ENCODE assay signal across 8 cellular contexts in genomic region chr14:70186826-70187483, GRCh38. TPM values are rescaled to one million over a fixed set of nuclear protein-coding genes. Genes with fewer than 3 reads are reported as not detected.
DNase-seq lines count a peak whose midpoint lies in the region; ATAC-seq and TF ChIP-seq lines count a peak whose summit lies in the region.

No MANE protein-coding gene starts in this region.

- H3K27me3 ChIP-seq in A673 (replicated peaks; ENCODE audit: insufficient read depth, low read depth, low read length, poor library complexity) (peaks cover 88% of the 10 kb centered on the region), iPS DF 6.9 (ENCODE audit: control insufficient read depth, insufficient read depth, low read length) (peaks cover 19% of the 10 kb centered on the region; the same call in 1 of the 2 replicates)

- no TSS peak for BruUV-seq in A673 (replicated peaks; lab: Mats Ljungman, UMichigan)

- POLR2A ChIA-PET in A673 (lab: Charles Lee; ENCODE audit: low non-redundant PET): no interaction called here

- H3K9me3 ChIP-seq in A673 (ENCODE audit: low read depth, low read length, poor library complexity, severe bottlenecking) (no peaks in the 10 kb centered on the region), iPS DF 6.9 (ENCODE audit: control insufficient read depth, insufficient read depth, low read length) (no peaks in the 10 kb centered on the region)

- H3K4me3 ChIP-seq in A673 (ENCODE audit: low read depth, low read length, poor library complexity, severe bottlenecking) (peak overlapping the region; percentile 34), iPS DF 6.9 (ENCODE audit: low read length) (peak overlapping the region; percentile 51; the same call in 1 of the 2 replicates)

- CTCF ChIA-PET in A673 (lab: Charles Lee): interaction anchor here (0.6 kb wide), 1 partner anchor 159 kb away, joined by 6 read pairs; no protein-coding TSS in a partner anchor

- peaks cover 36% of the 10 kb centered on the region for H3K4me1 Mint-ChIP-seq in stimulated activated naive CD8-positive, alpha-beta T cell treated with anti-CD3 and anti-CD28 coated beads, Interleukin-15, amount 100 ng/mL, for 72 hours

- H3K4me3 Mint-ChIP-seq in stimulated activated naive CD8-positive, alpha-beta T cell treated with anti-CD3 and anti-CD28 coated beads, Interleukin-15, amount 100 ng/mL, for 72 hours: peak overlapping the region; percentile 82 to 84

- peak; percentile 11 for DNase-seq in A673 (ENCODE audit: low spot score)
- DNase-seq in activated CD8-positive, alpha-beta memory T cell treated with anti-CD3 and anti-CD28 coated beads, Interleukin-2, amount 50 U/mL, for 48 hours: peak; percentile 54
- DNase-seq in iPS DF 6.9 (ENCODE audit: low read depth, low spot score): no peak
- peak; percentile 16 to 25 for DNase-seq in stimulated activated naive CD8-positive, alpha-beta T cell treated with anti-CD3 and anti-CD28 coated beads, Interleukin-15, amount 100 ng/mL, for 72 hours
- no peak for DNase-seq in NCI-H187 (lab: John Stamatoyannopoulos, UW)

- no peaks in the 10 kb centered on the region for H3K36me3 ChIP-seq in A673 (ENCODE audit: insufficient read depth, low read length, poor library complexity, severe bottlenecking)
- H3K36me3 ChIP-seq in iPS DF 6.9 (ENCODE audit: control insufficient read depth, insufficient read depth, low read length): no peaks in the 10 kb centered on the region

- H3K27me3 Mint-ChIP-seq in stimulated activated naive CD8-positive, alpha-beta T cell treated with anti-CD3 and anti-CD28 coated beads, Interleukin-15, amount 100 ng/mL, for 72 hours: peaks cover 59% of the 10 kb centered on the region

- no peaks in the 10 kb centered on the region for H3K9me3 Mint-ChIP-seq in stimulated activated naive CD8-positive, alpha-beta T cell treated with anti-CD3 and anti-CD28 coated beads, Interleukin-15, amount 100 ng/mL, for 72 hours

- no peak for TF ChIP-seq CTCF in A673 (conservative IDR thresholded peaks at IDR 0.05; ENCODE audit: low read depth, low read length)

- no peak overlapping the region for H3K27ac ChIP-seq in A673 (ENCODE audit: low read depth, low read length, poor library complexity, severe bottlenecking)
- H3K27ac ChIP-seq in iPS DF 6.9 (ENCODE audit: low read length): no peak overlapping the region

- ATAC-seq in GM18861 (IDR thresholded peaks at IDR 0.05; ENCODE audit: unreplicated experiment) (peak; percentile 30), GM21515 (IDR thresholded peaks at IDR 0.05; ENCODE audit: unreplicated experiment) (no peak), GM18517 (IDR thresholded peaks at IDR 0.05; ENCODE audit: unreplicated experiment) (no peak)
- ATAC-seq in stimulated activated naive CD8-positive, alpha-beta T cell treated with anti-CD3 and anti-CD28 coated beads, Interleukin-15, amount 100 ng/mL, for 72 hours: no peak

- H3K27ac Mint-ChIP-seq in stimulated activated naive CD8-positive, alpha-beta T cell treated with anti-CD3 and anti-CD28 coated beads, Interleukin-15, amount 100 ng/mL, for 72 hours: peak overlapping the region in 1 of 2 donors; percentile 82

- peaks cover 11% of the 10 kb centered on the region for H3K4me1 ChIP-seq in A673 (ENCODE audit: insufficient read depth, low read length, poor library complexity, severe bottlenecking)
- no peaks in the 10 kb centered on the region for H3K4me1 ChIP-seq in iPS DF 6.9 (ENCODE audit: control insufficient read depth, insufficient read depth, low read length)

- intact Hi-C loops in A673 (cut with micrococcal nuclease; ENCODE audit: unreplicated experiment): no loop called here

- no CpG with 5 or more reads among the region's 29 CpGs for WGBS in iPS DF 6.9 (ENCODE audit: insufficient coverage, insufficient read length)

RNA-seq across cellular contexts. Expression of gene SLC8A3, which starts 1.8 kb away (rescaled TPM):
- not detected in 2 replicates for total RNA-seq in A673 (2021)

Comparison
In these comparisons a context has a peak if more than half of its experiments do, and no peak if none do; other contexts are left out.
1. DNase-seq: peak in A673 (single experiment), activated CD8-positive, alpha-beta memory T cell treated with anti-CD3 and anti-CD28 coated beads, Interleukin-2, amount 50 U/mL, for 48 hours (single experiment) and stimulated activated naive CD8-positive, alpha-beta T cell treated with anti-CD3 and anti-CD28 coated beads, Interleukin-15, amount 100 ng/mL, for 72 hours (2 of 2); none in iPS DF 6.9 (single experiment) and NCI-H187 (0 of 2).